Comparison of ENCODE assay signal across 14 cellular contexts in genomic region chr1:227432181-227432535, GRCh38.
DNase-seq lines count a peak whose midpoint lies in the region; ATAC-seq and TF ChIP-seq lines count a peak whose summit lies in the region.
"Had no signal": no experiment of that assay in that cellular context is flagged by ENCODE, and none has a peak within 500 bp of the region (broad histone marks: within the 10 kb centered on the region; RNA-seq: fewer than 3 reads in every experiment).

No MANE protein-coding gene starts in this region.

- H4K20me1 ChIP-seq in IMR-90 (ENCODE audit: insufficient read depth, low read length) = no peaks in the 10 kb centered on the region

- H2AK9ac ChIP-seq in IMR-90 (replicated peaks; ENCODE audit: low read depth, low read length, poor library complexity) = no peak overlapping the region

- no peak overlapping the region for H3K4ac ChIP-seq in IMR-90 (ENCODE audit: low read depth, low read length)

- no peak overlapping the region for H2AK5ac ChIP-seq in IMR-90 (ENCODE audit: low read depth, low read length)

- H4K8ac ChIP-seq in IMR-90 (ENCODE audit: low read depth in 2 of 2, low read length in 2 of 2) = peak overlapping the region in 1 of 2 experiments; percentile 43; a peak in 1 of 4 replicates

- POLR2A ChIA-PET in IMR-90 (lab: Charles Lee; ENCODE audit: unreplicated experiment) = no interaction called here

- no peak overlapping the region for H3K56ac ChIP-seq in IMR-90 (ENCODE audit: extremely low read depth, insufficient read depth, low read length)

- H3K4me1 ChIP-seq in IMR-90 (ENCODE audit: control insufficient read depth, insufficient read depth, low read length) = peaks cover 10% of the 10 kb centered on the region

- H3K9ac ChIP-seq in IMR-90 (ENCODE audit: low read depth, low read length) = no peak overlapping the region

- no peaks in the 10 kb centered on the region for H3K36me3 ChIP-seq in IMR-90 (ENCODE audit: control insufficient read depth, insufficient read depth, low read length)
- H3K36me3 ChIP-seq: MG63, thyroid gland had no signal

- peak overlapping the region; percentile 1; the same call in 1 of the 2 replicates for H3K4me2 ChIP-seq in IMR-90 (ENCODE audit: low read depth, low read length)

- no peaks in the 10 kb centered on the region for H3K27me3 ChIP-seq in IMR-90 (ENCODE audit: control insufficient read depth, insufficient read depth, low read length)
- H3K27me3 ChIP-seq: MG63, thyroid gland had no signal

- H3K36me3 Mint-ChIP-seq in nephron (ENCODE audit: low read depth) (no peaks in the 10 kb centered on the region), type B pancreatic cell (no peaks in the 10 kb centered on the region)
- H3K36me3 Mint-ChIP-seq: natural killer cell treated with Interleukin-12 subunit alpha and Interleukin-12 subunit beta and Interleukin-15 and Interleukin-18, amount 100 ng/mL, for 72 hours had no signal

- no peak overlapping the region for H3K18ac ChIP-seq in IMR-90 (ENCODE audit: low read depth, low read length)

- H3K27ac Mint-ChIP-seq in nephron (peak overlapping the region; percentile 38 to 82 (median 64)), type B pancreatic cell (peak overlapping the region; percentile 41)
- H3K27ac Mint-ChIP-seq: natural killer cell treated with Interleukin-12 subunit alpha and Interleukin-12 subunit beta and Interleukin-15 and Interleukin-18, amount 100 ng/mL, for 72 hours had no signal

- no peak for TF ChIP-seq POLR2A in IMR-90 (IDR thresholded peaks at IDR 0.05; ENCODE audit: low read depth, low read length)

- H3K23ac ChIP-seq in IMR-90 (ENCODE audit: low read depth, low read length) = no peak overlapping the region

- no CpG with 5 or more reads among the region's 1 CpG for WGBS in IMR-90 (ENCODE audit: extremely low coverage in 2 of 2, insufficient read length in 1 of 2), 2 experiments

- BruUV-seq in IMR-90 (replicated peaks; lab: Mats Ljungman, UMichigan) = no TSS peak

- no peaks in the 10 kb centered on the region for H3K9me3 ChIP-seq in IMR-90 (ENCODE audit: control insufficient read depth, insufficient read depth, low read length)
- H3K9me3 ChIP-seq: MG63, thyroid gland had no signal

- H3K27me3 Mint-ChIP-seq in nephron (ENCODE audit: low read depth) = peaks cover 2% of the 10 kb centered on the region
- peaks cover 3% of the 10 kb centered on the region for H3K27me3 Mint-ChIP-seq in type B pancreatic cell

- no peak overlapping the region for H2BK15ac ChIP-seq in IMR-90 (ENCODE audit: low read depth, low read length)

- H2AFZ ChIP-seq in IMR-90 (replicated peaks; ENCODE audit: low read length, poor library complexity) = peak overlapping the region; percentile 85

- no peak for ATAC-seq in IMR-90 (ENCODE audit: low read depth)
- ATAC-seq in GM19463 (IDR thresholded peaks at IDR 0.05; ENCODE audit: unreplicated experiment) = no peak
- ATAC-seq in HG03139 (IDR thresholded peaks at IDR 0.05; ENCODE audit: unreplicated experiment) = no peak
- no peak for ATAC-seq in GM21526 (IDR thresholded peaks at IDR 0.05; ENCODE audit: low FRiP score, unreplicated experiment)

- H2BK5ac ChIP-seq in IMR-90 (ENCODE audit: low read depth, low read length, poor library complexity, severe bottlenecking) = peak overlapping the region; percentile 8

- H3K4me3 Mint-ChIP-seq in nephron = peak overlapping the region in 1 of 3 experiments; percentile 3
- H3K4me3 Mint-ChIP-seq in type B pancreatic cell = no peak overlapping the region
- H3K4me3 Mint-ChIP-seq: natural killer cell treated with Interleukin-12 subunit alpha and Interleukin-12 subunit beta and Interleukin-15 and Interleukin-18, amount 100 ng/mL, for 72 hours had no signal

- dilution Hi-C loops in IMR-90 (cut with HindIII; ENCODE audit: low sequenced_read_pairs, unreplicated experiment) = no loop called here

- H3K9me3 Mint-ChIP-seq in nephron = no peaks in the 10 kb centered on the region
- no peaks in the 10 kb centered on the region for H3K9me3 Mint-ChIP-seq in type B pancreatic cell
- H3K9me3 Mint-ChIP-seq: natural killer cell treated with Interleukin-12 subunit alpha and Interleukin-12 subunit beta and Interleukin-15 and Interleukin-18, amount 100 ng/mL, for 72 hours had no signal

- no peak for TF ChIP-seq RAD21 in IMR-90 (IDR thresholded peaks at IDR 0.05; ENCODE audit: low read length)

- in situ Hi-C loops in IMR-90 (cut with MboI; ENCODE audit: low sequenced_read_pairs) = loop anchor here (10.0 to 25.0 kb wide), 5 partner anchors 107 to 797 kb away; no protein-coding TSS in a partner anchor

- no peak overlapping the region for H2BK20ac ChIP-seq in IMR-90 (ENCODE audit: low read depth, low read length)

- intact Hi-C loops in IMR-90 (cut with micrococcal nuclease) = loop anchor here (1.0 to 10.0 kb wide), 2 partner anchors 114 to 397 kb away; partner anchors contain the start of gene CDC42BPA

- no peak overlapping the region for H3K4me3 ChIP-seq in IMR-90 (ENCODE audit: insufficient read depth, low read depth, low read length)
- H3K4me3 ChIP-seq: MG63, thyroid gland had no signal

- no peak for DNase-seq in IMR-90
- no peak for DNase-seq in caudate nucleus (lab: John Stamatoyannopoulos, UW)
- no peak for DNase-seq in type B pancreatic cell (ENCODE audit: extremely low spot score, unreplicated experiment)
- DNase-seq: activated CD8-positive, alpha-beta memory T cell treated with anti-CD3 and anti-CD28 coated beads for 24 hours; activated naive CD4-positive, alpha-beta T cell treated with anti-CD3 and anti-CD28 coated beads, Interleukin-2, amount 50 U/mL, for 16 hours; activated T-cell treated with anti-CD3 and anti-CD28 coated beads, Interleukin-2, amount 50 U/mL, for 48 hours; cortex of kidney had no signal

- peaks cover 3% of the 10 kb centered on the region; the same call in 1 of the 2 replicates for H3K9me1 ChIP-seq in IMR-90 (ENCODE audit: insufficient read depth, low read length)

- CTCF ChIA-PET in IMR-90 (lab: Yijun Ruan, JAX) = interaction anchor here (1.4 kb wide), 1 partner anchor 92 kb away, joined by 3 read pairs; no protein-coding TSS in a partner anchor

- H2BK120ac ChIP-seq in IMR-90 (ENCODE audit: low read depth, low read length) = no peak overlapping the region

- peak overlapping the region; percentile 19; the same call in 1 of the 2 replicates for H4K91ac ChIP-seq in IMR-90 (ENCODE audit: insufficient read depth, low read depth, low read length)

- H3K14ac ChIP-seq in IMR-90 (replicated peaks; ENCODE audit: low read depth, low read length) = no peak overlapping the region

- H3K27ac ChIP-seq in IMR-90 (ENCODE audit: insufficient read depth, low read length) (peak overlapping the region; percentile 12; the same call in 1 of the 2 replicates), caudate nucleus (ENCODE audit: low read depth, low read length) (peak overlapping the region; percentile 82)

- H3K79me1 ChIP-seq in IMR-90 (ENCODE audit: low read depth in 1 of 2, low read length in 2 of 2) = no peaks in the 10 kb centered on the region

- no peak overlapping the region for H4K5ac ChIP-seq in IMR-90 (ENCODE audit: low read depth, low read length)

- peaks cover 59% of the 10 kb centered on the region for H3K4me1 Mint-ChIP-seq in nephron
- peaks cover 14% of the 10 kb centered on the region for H3K4me1 Mint-ChIP-seq in type B pancreatic cell (ENCODE audit: unreplicated experiment)

- TF ChIP-seq CTCF in IMR-90 (conservative IDR thresholded peaks at IDR 0.05; ENCODE audit: low read depth, low read length) (no peak), nephron (IDR thresholded peaks at IDR 0.05; ENCODE audit: unreplicated experiment in 3 of 3) (no peak), type B pancreatic cell (conservative IDR thresholded peaks at IDR 0.05) (no peak)

TF ChIP-seq in IMR-90, 13 proteins besides CTCF, POLR2A, EP300 and RAD21:
- TF ChIP-seq USF2 (IDR thresholded peaks at IDR 0.05; ENCODE audit: low read depth, low read length) = no peak
- TF ChIP-seq SMC3 (IDR thresholded peaks at IDR 0.05; ENCODE audit: low read depth, low read length) = no peak
- no peak for TF ChIP-seq BHLHE40 (IDR thresholded peaks at IDR 0.05; ENCODE audit: low read depth, low read length)
- TF ChIP-seq RCOR1 (IDR thresholded peaks at IDR 0.05; ENCODE audit: insufficient replicate concordance, low read length) = no peak
- no peak for TF ChIP-seq NFE2L2 (IDR thresholded peaks at IDR 0.05; ENCODE audit: low read depth, low read length)
- TF ChIP-seq CEBPB (IDR thresholded peaks at IDR 0.05; ENCODE audit: low read depth, low read length) = no peak
- TF ChIP-seq RFX5 (IDR thresholded peaks at IDR 0.05; ENCODE audit: low read depth, low read length) = no peak
- TF ChIP-seq MAFK (IDR thresholded peaks at IDR 0.05; ENCODE audit: low read depth, low read length) = no peak
- no peak for TF ChIP-seq MAZ (IDR thresholded peaks at IDR 0.05; ENCODE audit: borderline replicate concordance, low read depth, low read length)
- no peak for TF ChIP-seq ELK1 (IDR thresholded peaks at IDR 0.05; ENCODE audit: borderline replicate concordance, low read depth, low read length)
- TF ChIP-seq FOS (IDR thresholded peaks at IDR 0.05; ENCODE audit: low read depth, low read length) = no peak
- TF ChIP-seq MXI1 (IDR thresholded peaks at IDR 0.05; ENCODE audit: borderline replicate concordance, low read depth, low read length) = no peak
- no peak for TF ChIP-seq CHD1 (IDR thresholded peaks at IDR 0.05; ENCODE audit: low read depth, low read length)
